ENCODE assay signal across 8 cellular contexts in genomic region chr19:43901395-43902390, GRCh38. TPM values are rescaled to one million over a fixed set of nuclear protein-coding genes. Genes with fewer than 3 reads are reported as not detected.
DNase-seq lines count a peak whose midpoint lies in the region; ATAC-seq, FAIRE-seq and TF ChIP-seq lines count a peak whose summit lies in the region.

No MANE protein-coding gene starts in this region.

- TF ChIP-seq POLR2A in GM12892 (IDR thresholded peaks at IDR 0.05; ENCODE audit: low read depth, low read length) (0 out of 2 replicates have a peak, but pooled peaks have one; percentile 16), GM18505 (IDR thresholded peaks at IDR 0.05; ENCODE audit: borderline replicate concordance, extremely low read depth, insufficient read depth, insufficient read length) (no peak)

- FAIRE-seq in GM12892 (lab: Jason Lieb, UNC): peak; percentile 85

- no peak overlapping the region for H3K27ac ChIP-seq in substantia nigra (ENCODE audit: low read depth, low read length, poor library complexity, severe bottlenecking)

- ATAC-seq in HG03196 (IDR thresholded peaks at IDR 0.05; ENCODE audit: unreplicated experiment) (peak; percentile 73), Right ventricle myocardium superior (ENCODE audit: poor library complexity) (peak; percentile 100), omental fat pad (ENCODE audit: low FRiP score) (peak; percentile 80), GM18505 (IDR thresholded peaks at IDR 0.05; ENCODE audit: unreplicated experiment) (no peak)

- TF ChIP-seq CTCF in omental fat pad (IDR thresholded peaks at IDR 0.05): no peak

- intact Hi-C loops in Right ventricle myocardium superior (cut with DNase I): no loop called here

- DNase-seq in GM12892 (ENCODE audit: insufficient read length) (peak; percentile 38), SW 1271 (lab: John Stamatoyannopoulos, UW) (peak; percentile 53 to 76), Right ventricle myocardium superior (peak; percentile 85), omental fat pad (ENCODE audit: low spot score) (peak; percentile 51), substantia nigra (lab: John Stamatoyannopoulos, UW) (peak in 45 of 49 donors; percentile 12 to 89 (median 61))
- DNase-seq in activated naive CD8-positive, alpha-beta T cell treated with anti-CD3 and anti-CD28 coated beads, Interleukin-2, amount 50 U/mL, for 16 hours (ENCODE audit: low read depth, low spot score): peak; percentile 21

RNA-seq across cellular contexts. Expression of gene ZNF404, which starts 17.9 kb away (rescaled TPM):
- 4.4 TPM for polyA plus RNA-seq in GM12892 (2012; ENCODE audit: missing spikeins)
- total RNA-seq in Right ventricle myocardium superior: 7.6 TPM
- total RNA-seq in omental fat pad: 1 to 10 TPM in 2 of 4 donors, under 1 TPM in 2; 0.63 to 2.0 (median 1.3) TPM

RNA-seq across cellular contexts. Expression of gene ZNF45, which starts 33.4 kb away (rescaled TPM):
- 11.5 TPM for polyA plus RNA-seq in GM12892 (2012; ENCODE audit: missing spikeins)
- 6.1 TPM for total RNA-seq in Right ventricle myocardium superior
- total RNA-seq in omental fat pad: 10 to 100 TPM in 2 of 4 donors, 1 to 10 TPM in 2; 5.4 to 17.2 (median 12.3) TPM

RNA-seq across cellular contexts. Expression of gene ZNF221, which starts 49.3 kb away (rescaled TPM):
- 2.4 TPM for polyA plus RNA-seq in GM12892 (2012; ENCODE audit: missing spikeins)
- total RNA-seq in Right ventricle myocardium superior (3.6 TPM), omental fat pad (1 to 10 TPM; 2.2 to 6.8 (median 4.0) TPM)

Comparison
In these comparisons a context has a peak if more than half of its experiments do, and no peak if none do; other contexts are left out.
1. DNase-seq: peak in every context shown above with its lines; median percentile 85 in Right ventricle myocardium superior; 64 in SW 1271; 61 in substantia nigra; 51 in omental fat pad; 38 in GM12892; 21 in activated naive CD8-positive, alpha-beta T cell treated with anti-CD3 and anti-CD28 coated beads, Interleukin-2, amount 50 U/mL, for 16 hours.